Comparison of ENCODE assay signal across 1 cellular context in genomic region chr1:200510228-200510623, GRCh38.
TF ChIP-seq lines count a peak whose summit lies in the region.

No MANE protein-coding gene starts in this region.

TF ChIP-seq in IMR-90, 13 proteins besides CTCF, POLR2A, EP300 and RAD21 (continued from another document):
- no peak for TF ChIP-seq FOS (IDR thresholded peaks at IDR 0.05; ENCODE audit: low read depth, low read length)
- peak; percentile 80 for TF ChIP-seq SMC3 (IDR thresholded peaks at IDR 0.05; ENCODE audit: low read depth, low read length)
- TF ChIP-seq ELK1 (IDR thresholded peaks at IDR 0.05; ENCODE audit: borderline replicate concordance, low read depth, low read length) = no peak
- TF ChIP-seq USF2 (IDR thresholded peaks at IDR 0.05; ENCODE audit: low read depth, low read length) = no peak
- TF ChIP-seq RFX5 (IDR thresholded peaks at IDR 0.05; ENCODE audit: low read depth, low read length) = no peak
- no peak for TF ChIP-seq RCOR1 (IDR thresholded peaks at IDR 0.05; ENCODE audit: insufficient replicate concordance, low read length)
- peak; percentile 62; the same call in 1 of the 2 replicates for TF ChIP-seq CEBPB (IDR thresholded peaks at IDR 0.05; ENCODE audit: low read depth, low read length)
